ENCODE assay signal across 8 cellular contexts in the genomic region with DNA sequence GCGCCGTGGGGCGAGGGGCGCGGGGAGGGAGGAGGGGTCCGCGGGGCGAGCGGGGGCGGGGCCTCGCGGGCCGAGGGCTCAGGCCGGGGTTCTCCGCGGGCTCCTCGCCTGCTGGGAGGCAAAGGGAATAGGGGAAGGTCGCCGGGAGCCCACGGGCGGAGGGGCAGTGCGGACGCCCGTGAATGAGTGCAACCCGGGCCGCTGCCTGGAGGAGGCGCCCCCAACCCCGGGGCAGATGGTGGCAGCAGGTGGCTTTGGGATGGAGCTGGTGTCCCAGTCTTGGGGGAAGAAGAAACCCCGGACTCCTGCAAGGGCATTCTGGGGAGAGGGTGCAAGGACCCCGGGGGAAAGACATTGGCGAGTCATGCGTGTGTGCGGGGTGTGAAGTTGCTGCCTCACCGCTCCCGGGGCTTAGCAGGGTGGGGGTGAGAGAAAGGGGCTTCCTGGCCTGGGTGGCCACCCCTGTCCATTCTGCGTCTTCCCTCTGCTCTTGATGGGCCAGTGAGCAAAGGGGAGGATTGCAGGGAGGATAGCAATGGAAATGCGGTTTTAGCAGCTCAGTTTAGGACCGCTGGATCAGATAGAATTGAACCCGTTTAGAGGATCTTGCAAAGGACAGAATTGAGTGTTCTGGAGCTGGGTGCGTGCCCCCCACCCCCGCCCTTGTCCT. TPM values are rescaled to one million over a fixed set of nuclear protein-coding genes. Genes with fewer than 3 reads are reported as not detected.
DNase-seq lines count a peak whose midpoint lies in the region; ATAC-seq and TF ChIP-seq lines count a peak whose summit lies in the region.

No MANE protein-coding gene starts in this region.

- peaks cover 6% of the 10 kb centered on the region for H3K79me2 ChIP-seq in trophoblast cell (ENCODE audit: control insufficient read depth, insufficient read depth, low read length, poor library complexity)

- no peaks in the 10 kb centered on the region for H3K27me3 ChIP-seq in trophoblast cell (ENCODE audit: insufficient read depth, low read length)

- ATAC-seq in HG03097 (IDR thresholded peaks at IDR 0.05; ENCODE audit: low FRiP score, unreplicated experiment), result peak; percentile 19

- peak overlapping the region; percentile 70 for H4K12ac ChIP-seq in trophoblast cell (ENCODE audit: low read depth, low read length)

- H3K23ac ChIP-seq in trophoblast cell (ENCODE audit: low read length), result no peak overlapping the region

- H3K27ac ChIP-seq in trophoblast cell (ENCODE audit: low read depth, low read length), result no peak overlapping the region

- no peaks in the 10 kb centered on the region for H3K9me3 ChIP-seq in trophoblast cell (ENCODE audit: insufficient read depth, low read depth, low read length)

- H3K4me3 ChIP-seq in fibroblast of the aortic adventitia (ENCODE audit: low read depth, low read length) (peak overlapping the region; percentile 79), trophoblast cell (ENCODE audit: low read depth, low read length) (peak overlapping the region; percentile 89)

- H2BK5ac ChIP-seq in trophoblast cell (ENCODE audit: low read depth, low read length, poor library complexity), result no peak overlapping the region

- H3K9ac ChIP-seq in trophoblast cell (ENCODE audit: low read length), result peak overlapping the region; percentile 90

- peak overlapping the region; percentile 81 for H4K8ac ChIP-seq in trophoblast cell (ENCODE audit: low read depth, low read length)

- peak overlapping the region; percentile 83 for H4K91ac ChIP-seq in trophoblast cell (ENCODE audit: low read depth, low read length)

- H3K18ac ChIP-seq in trophoblast cell (ENCODE audit: low read length), result peak overlapping the region; percentile 94

- peak overlapping the region; percentile 20 for H2BK12ac ChIP-seq in trophoblast cell (ENCODE audit: low read length)

- peak overlapping the region; percentile 75 for H3K4me2 ChIP-seq in trophoblast cell (ENCODE audit: low read length)

- peak overlapping the region; percentile 1 for H2AK5ac ChIP-seq in trophoblast cell (ENCODE audit: low read length)

- H3K4me1 ChIP-seq in trophoblast cell (ENCODE audit: control insufficient read depth in 1 of 2, insufficient read depth in 2 of 2, low read length in 2 of 2), result peaks cover 19 to 22% of the 10 kb centered on the region in 2 experiments

- DNase-seq in activated naive CD4-positive, alpha-beta T cell treated with Interleukin-2 at 50 U/mL for 16 hours, result peak; percentile 18
- no peak for DNase-seq in activated naive CD4-positive, alpha-beta T cell treated with anti-CD3 and anti-CD28 coated beads, Interleukin-2, amount 50 U/mL, for 16 hours
- DNase-seq in activated CD4-positive, alpha-beta T cell treated with anti-CD3 and anti-CD28 coated beads, Interleukin-2, amount 50 U/mL, for 48 hours, result peak; percentile 30 to 34
- DNase-seq in fibroblast of the aortic adventitia (ENCODE audit: low read depth) (no peak), trophoblast cell (no peak), NCI-H128 (lab: John Stamatoyannopoulos, UW; ENCODE audit: unreplicated experiment) (no peak)
- no peak for DNase-seq in stimulated activated naive CD4-positive, alpha-beta T cell (lab: John Stamatoyannopoulos, UW)

- peak overlapping the region; percentile 85 for H3K14ac ChIP-seq in trophoblast cell (ENCODE audit: low read length)

- no peak for TF ChIP-seq CTCF in fibroblast of the aortic adventitia (IDR thresholded peaks at IDR 0.05; ENCODE audit: insufficient read depth, low read length)

- no peaks in the 10 kb centered on the region for H3K36me3 ChIP-seq in trophoblast cell (ENCODE audit: control insufficient read depth in 1 of 2, insufficient read depth in 2 of 2, low read length in 2 of 2)

- peaks cover 7% of the 10 kb centered on the region for H3K79me1 ChIP-seq in trophoblast cell (ENCODE audit: low read length)

- H2BK120ac ChIP-seq in trophoblast cell (ENCODE audit: insufficient read depth, low read length, poor library complexity), result peak overlapping the region; percentile 61

- peak overlapping the region; percentile 41 for H3K4ac ChIP-seq in trophoblast cell (ENCODE audit: low read depth, low read length)

- WGBS in trophoblast cell (ENCODE audit: extremely low coverage, insufficient coverage, insufficient read length), result no CpG with 5 or more reads among the region's 41 CpGs

- peak overlapping the region; percentile 96 for H2AFZ ChIP-seq in trophoblast cell (ENCODE audit: insufficient read depth, low read length, poor library complexity)

RNA-seq across cellular contexts. Expression of a gene that starts 0.5 kb away (rescaled TPM):
- total RNA-seq in fibroblast of the aortic adventitia (ENCODE audit: low replicate concordance), result 21.5 and 28.3 TPM in 2 replicates
- polyA plus RNA-seq in trophoblast cell (2013), result 11.0 and 11.8 TPM in 2 replicates

RNA-seq across cellular contexts. Expression of a gene that starts 16.8 kb away (rescaled TPM):
- 45.6 and 82.5 TPM in 2 replicates for total RNA-seq in fibroblast of the aortic adventitia (ENCODE audit: low replicate concordance)
- polyA plus RNA-seq in trophoblast cell (2013), result 46.3 and 46.6 TPM in 2 replicates

Comparison
In these comparisons a context has a peak if more than half of its experiments do, and no peak if none do; other contexts are left out.
1. DNase-seq: peak in activated naive CD4-positive, alpha-beta T cell treated with Interleukin-2 at 50 U/mL for 16 hours (single experiment) and activated CD4-positive, alpha-beta T cell treated with anti-CD3 and anti-CD28 coated beads, Interleukin-2, amount 50 U/mL, for 48 hours (2 of 2); none in activated naive CD4-positive, alpha-beta T cell treated with anti-CD3 and anti-CD28 coated beads, Interleukin-2, amount 50 U/mL, for 16 hours (single experiment), fibroblast of the aortic adventitia (single experiment), trophoblast cell (0 of 2), NCI-H128 (single experiment) and stimulated activated naive CD4-positive, alpha-beta T cell (0 of 6).